Comparison of ENCODE assay signal across 1 cellular context in genomic region chr6:41947581-41948220, GRCh38.
TF ChIP-seq lines count a peak whose summit lies in the region.

No MANE protein-coding gene starts in this region.

TF ChIP-seq in GM23338, 12 proteins besides CTCF, POLR2A, EP300 and RAD21 (continued from another document):
- TF ChIP-seq ZNF462 (CRISPR knock-in tag; IDR thresholded peaks at IDR 0.05) (no peak), POLR2AphosphoS5 (IDR thresholded peaks at IDR 0.05; ENCODE audit: low read depth) (no peak), ETS1 (IDR thresholded peaks at IDR 0.05) (no peak), ZNF114 (CRISPR knock-in tag; IDR thresholded peaks at IDR 0.05) (no peak), EZH2 (IDR thresholded peaks at IDR 0.05; ENCODE audit: low read depth, unreplicated experiment) (no peak), STAT1 (IDR thresholded peaks at IDR 0.05; ENCODE audit: unreplicated experiment) (no peak), NANOG (IDR thresholded peaks at IDR 0.05; ENCODE audit: borderline replicate concordance) (no peak), ZNF331 (CRISPR knock-in tag; IDR thresholded peaks at IDR 0.05; ENCODE audit: low read depth) (no peak), REST (IDR thresholded peaks at IDR 0.05; ENCODE audit: unreplicated experiment) (no peak), EZH2phosphoT487 (IDR thresholded peaks at IDR 0.05; ENCODE audit: unreplicated experiment) (no peak)
